8 cellular contexts compared by ENCODE assay signal in genomic region chr17:45316271-45317112, GRCh38. TPM values are rescaled to one million over a fixed set of nuclear protein-coding genes. Genes with fewer than 3 reads are reported as not detected.
DNase-seq lines count a peak whose midpoint lies in the region; ATAC-seq and TF ChIP-seq lines count a peak whose summit lies in the region.

MAP3K14 (minus strand) TSS chr17:45317020; CDS start chr17:45290745, 26,275 bp downstream.

- TF ChIP-seq POLR2A in GM18505 (IDR thresholded peaks at IDR 0.05; ENCODE audit: borderline replicate concordance, extremely low read depth, insufficient read depth, insufficient read length) (peak; percentile 94), esophagus squamous epithelium (IDR thresholded peaks at IDR 0.05) (peak in 3 of 4 donors; percentile 83 to 99 (median 93)), thyroid gland (IDR thresholded peaks at IDR 0.05) (peak; percentile 84 to 96)

- peaks cover 0 to 7% of the 10 kb centered on the region in 2 donors for H3K36me3 Mint-ChIP-seq in naive B cell

- H3K4me2 ChIP-seq in OCI-LY3 (ENCODE audit: low read length), result peak within 1 kb of the TSS; percentile 89

- no peak within 1 kb of the TSS for H2AFZ ChIP-seq in ACC112 (ENCODE audit: low read length, unreplicated experiment)
- H2AFZ ChIP-seq in OCI-LY3 (ENCODE audit: low read depth, low read length), result peak within 1 kb of the TSS; percentile 52; the same call in 1 of the 2 replicates

- H3K27ac ChIP-seq in ACC112 (ENCODE audit: low read depth, low read length), result peak within 1 kb of the TSS; percentile 77
- peak within 1 kb of the TSS; percentile 95 for H3K27ac ChIP-seq in OCI-LY3 (ENCODE audit: low read length)
- peak within 1 kb of the TSS; percentile 90 to 100 (median 99) for H3K27ac ChIP-seq in esophagus squamous epithelium
- peak within 1 kb of the TSS; percentile 83 to 88 (median 86) for H3K27ac ChIP-seq in thyroid gland

- intact Hi-C loops in esophagus squamous epithelium (cut with DNase I), result no loop called here
- intact Hi-C loops in thyroid gland (cut with DNase I), result loop anchor here (5.0 kb wide), 1 partner anchor 34 kb away; no protein-coding TSS in a partner anchor

- H3K4me3 ChIP-seq in ACC112 (ENCODE audit: low read depth, low read length), result peak within 1 kb of the TSS; percentile 82
- H3K4me3 ChIP-seq in OCI-LY3 (ENCODE audit: low read length), result peak within 1 kb of the TSS; percentile 95
- peak within 1 kb of the TSS; percentile 56 to 95 (median 86) for H3K4me3 ChIP-seq in esophagus squamous epithelium
- peak within 1 kb of the TSS; percentile 48 to 70 (median 56) for H3K4me3 ChIP-seq in thyroid gland (replicated peaks in 1 of 3)

- no peaks in the 10 kb centered on the region for H3K27me3 ChIP-seq in ACC112 (ENCODE audit: insufficient read depth, low read length)
- H3K27me3 ChIP-seq in OCI-LY3 (ENCODE audit: low read depth, low read length), result no peaks in the 10 kb centered on the region
- H3K27me3 ChIP-seq in esophagus squamous epithelium, result no peaks in the 10 kb centered on the region
- no peaks in the 10 kb centered on the region for H3K27me3 ChIP-seq in thyroid gland

- peak within 1 kb of the TSS; percentile 95 for H3K9ac ChIP-seq in OCI-LY3 (ENCODE audit: low read length)

- no peaks in the 10 kb centered on the region for H3K9me3 Mint-ChIP-seq in naive B cell

- DNase-seq in activated T-helper 1 cell treated with Interleukin-2 at 50 U/mL for 16 hours (ENCODE audit: low read depth) (peak; percentile 60), esophagus squamous epithelium (lab: John Stamatoyannopoulos, UW) (no peak), naive B cell (peak; percentile 71), thyroid gland (peak; percentile 83)

- TF ChIP-seq CTCF in OCI-LY3 (IDR thresholded peaks at IDR 0.05; ENCODE audit: low read depth, low read length), result no peak
- peak in 4 of 6 experiments; percentile 10 to 36 (median 27) for TF ChIP-seq CTCF in esophagus squamous epithelium (IDR thresholded peaks at IDR 0.05)
- TF ChIP-seq CTCF in thyroid gland (IDR thresholded peaks at IDR 0.05), result peak in 4 of 6 experiments; percentile 22 to 41 (median 28)

- H3K79me2 ChIP-seq in ACC112 (ENCODE audit: control insufficient read depth, insufficient read depth, low read length, unreplicated experiment), result peaks cover 53% of the 10 kb centered on the region
- peaks cover 54% of the 10 kb centered on the region for H3K79me2 ChIP-seq in OCI-LY3 (ENCODE audit: low read length)

- peaks cover 19% of the 10 kb centered on the region for H4K20me1 ChIP-seq in OCI-LY3 (ENCODE audit: insufficient read depth, low read length)

- ATAC-seq in GM18505 (IDR thresholded peaks at IDR 0.05; ENCODE audit: unreplicated experiment) (peak; percentile 19), HG03175 (IDR thresholded peaks at IDR 0.05; ENCODE audit: unreplicated experiment) (peak; percentile 13), naive B cell (ENCODE audit: low read depth in 2 of 2) (peak; percentile 29)

- H3K4me1 Mint-ChIP-seq in naive B cell, result peaks cover 44 to 63% (median 55%) of the 10 kb centered on the region in 3 donors

- peak within 1 kb of the TSS; percentile 93 to 98 (median 97) for H3K27ac Mint-ChIP-seq in naive B cell

- WGBS in esophagus squamous epithelium, 2 donors, result 0 to 2% methylated on average over 8 to 13 of the region's 89 CpGs
- WGBS in thyroid gland, 2 donors, result 1 to 3% methylated on average over 4 to 5 of the region's 89 CpGs

- peak within 1 kb of the TSS; percentile 82 to 98 (median 96) for H3K4me3 Mint-ChIP-seq in naive B cell

- H3K36me3 ChIP-seq in ACC112 (ENCODE audit: insufficient read depth, low read length) (no peaks in the 10 kb centered on the region), OCI-LY3 (replicated peaks; ENCODE audit: low read depth, low read length) (peaks cover 20% of the 10 kb centered on the region), esophagus squamous epithelium (no peaks in the 10 kb centered on the region), thyroid gland (no peaks in the 10 kb centered on the region)

- H3K27me3 Mint-ChIP-seq in naive B cell, result no peaks in the 10 kb centered on the region

- peaks cover 71% of the 10 kb centered on the region for H3K4me1 ChIP-seq in ACC112 (ENCODE audit: control insufficient read depth, insufficient read depth, low read length, unreplicated experiment)
- H3K4me1 ChIP-seq in OCI-LY3 (ENCODE audit: low read length), result peaks cover 63% of the 10 kb centered on the region
- peaks cover 55 to 90% (median 75%) of the 10 kb centered on the region in 3 donors for H3K4me1 ChIP-seq in esophagus squamous epithelium
- H3K4me1 ChIP-seq in thyroid gland, result peaks cover 37 to 62% of the 10 kb centered on the region in 2 donors

- no peaks in the 10 kb centered on the region for H3K9me3 ChIP-seq in OCI-LY3 (ENCODE audit: insufficient read depth, low read length)
- no peaks in the 10 kb centered on the region for H3K9me3 ChIP-seq in esophagus squamous epithelium
- no peaks in the 10 kb centered on the region for H3K9me3 ChIP-seq in thyroid gland

RNA-seq across cellular contexts. Expression of gene MAP3K14, which starts in this region (rescaled TPM):
- total RNA-seq in esophagus squamous epithelium (10 to 100 TPM in 1 of 4 donors, 1 to 10 TPM in 3; 3.7 to 14.7 (median 6.7) TPM), thyroid gland (10 to 100 TPM in 1 of 4 donors, 1 to 10 TPM in 3; 4.1 to 21.7 (median 6.2) TPM)
- 10 to 100 TPM; 13.3 to 38.9 (median 19.1) TPM for polyA plus RNA-seq in naive B cell (ENCODE audit: low read depth in 6 of 6)
